30 cellular contexts compared by ENCODE assay signal in genomic region chr5:101142102-101142501, GRCh38.
"Had no signal": no experiment of that assay in that cellular context is flagged by ENCODE, and none has a peak within 500 bp of the region (broad histone marks: within the 10 kb centered on the region; RNA-seq: fewer than 3 reads in every experiment).

No MANE protein-coding gene starts in this region.

- H3K4me1 ChIP-seq: adrenal gland, breast epithelium, colonic mucosa, gastrocnemius medialis, heart left ventricle had no signal

- H3K4me3 ChIP-seq: adrenal gland, breast epithelium, cardiac muscle cell, colonic mucosa, dorsolateral prefrontal cortex, gastrocnemius medialis, heart left ventricle had no signal

- ATAC-seq: activated CD4-positive, alpha-beta T cell treated with anti-CD3 and anti-CD28 coated beads for 36 hours; activated CD8-positive, alpha-beta T cell treated with anti-CD3 and anti-CD28 coated beads for 36 hours; activated naive CD8-positive, alpha-beta T cell treated with anti-CD3 and anti-CD28 coated beads, Interleukin-2, amount 50 U/mL, for 24 hours; activated T-cell treated with anti-CD3 and anti-CD28 coated beads, Interleukin-2, amount 50 U/mL, for 4 hours; activated T-helper 17 cell treated with anti-CD3 and anti-CD28 coated beads, Interleukin-2, amount 50 U/mL, for 72 hours; esophagus mucosa; gastrocnemius medialis; heart left ventricle had no signal

- DNase-seq: activated CD4-positive, alpha-beta T cell treated with anti-CD3 and anti-CD28 coated beads for 36 hours; activated CD4-positive, alpha-beta T cell treated with anti-CD3 and anti-CD28 coated beads, Interleukin-2, amount 10 ng/mL, durations not matched to agents 24 days and 14 days; activated CD4-positive, CD25-positive, alpha-beta regulatory T cell; activated CD4-positive, CD25-positive, alpha-beta regulatory T cell treated with anti-CD3 and anti-CD28 coated beads, Interleukin-2, amount 50 U/mL, for 72 hours; activated CD8-positive, alpha-beta memory T cell treated with anti-CD3 and anti-CD28 coated beads for 24 hours; activated CD8-positive, alpha-beta T cell treated with anti-CD3 and anti-CD28 coated beads for 36 hours; activated effector memory CD4-positive, alpha-beta T cell treated with Interleukin-2 at 50 U/mL for 16 hours; activated gamma-delta T cell treated with Interleukin-2 at 50 U/mL for 16 hours; activated naive CD4-positive, alpha-beta T cell treated with anti-CD3 and anti-CD28 coated beads for 36 hours; activated naive CD8-positive, alpha-beta T cell treated with anti-CD3 and anti-CD28 coated beads for 36 hours; activated naive CD8-positive, alpha-beta T cell treated with anti-CD3 and anti-CD28 coated beads, Interleukin-2, amount 50 U/mL, for 24 hours; activated T-cell treated with anti-CD3 and anti-CD28 coated beads, Interleukin-2, amount 50 U/mL, for 4 hours; adrenal gland; amygdala; aorta; central memory CD4-positive, alpha-beta T cell; cerebellar nuclear complex; colonic mucosa; dorsolateral prefrontal cortex; effector memory CD4-positive, alpha-beta T cell; endodermal cell; foreskin fibroblast; gastrocnemius medialis; glutamatergic neuron; heart left ventricle; T-helper 2 cell had no signal

- H3K27ac ChIP-seq: adrenal gland, breast epithelium, cardiac muscle cell, colonic mucosa, dorsolateral prefrontal cortex, gastrocnemius medialis, heart left ventricle had no signal

- H3K27me3 ChIP-seq: adrenal gland, breast epithelium, cardiac muscle cell, colonic mucosa, dorsolateral prefrontal cortex, gastrocnemius medialis, heart left ventricle had no signal

- H3K36me3 ChIP-seq: adrenal gland, breast epithelium, cardiac muscle cell, colonic mucosa, gastrocnemius medialis, heart left ventricle had no signal
